Comparison of ENCODE assay signal across 12 cellular contexts in the genomic region with DNA sequence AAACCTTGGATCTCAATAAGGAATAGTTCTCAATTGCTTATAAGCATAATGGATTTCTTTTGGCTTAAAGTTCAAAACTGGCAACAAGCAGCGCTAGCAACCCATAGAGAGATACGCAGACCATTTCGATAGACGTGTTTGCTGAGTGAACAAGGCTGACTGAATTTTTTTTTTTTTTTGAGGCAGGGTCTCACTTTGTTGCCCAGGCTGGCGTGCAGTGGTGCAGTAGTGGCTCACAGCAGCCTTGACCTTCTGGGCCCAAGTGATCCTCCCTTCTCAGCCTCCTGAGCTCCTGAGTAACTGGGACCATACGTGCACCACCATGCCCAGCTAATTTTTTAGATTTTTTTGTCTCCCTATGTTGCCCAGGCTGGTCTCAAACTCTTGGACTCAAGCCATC.
"Had no signal": no experiment of that assay in that cellular context is flagged by ENCODE, and none has a peak within 500 bp of the region (broad histone marks: within the 10 kb centered on the region; RNA-seq: fewer than 3 reads in every experiment).

No MANE protein-coding gene starts in this region.

- H3K4me3 ChIP-seq: cardiac muscle cell, lung had no signal

- H3K9me3 Mint-ChIP-seq: activated naive CD4-positive, alpha-beta T cell treated with anti-CD3 and anti-CD28 coated beads for 36 hours; naive thymus-derived CD8-positive, alpha-beta T cell had no signal

- H3K27me3 ChIP-seq: cardiac muscle cell, esophagus muscularis mucosa, sigmoid colon, stomach had no signal

- H3K27me3 Mint-ChIP-seq: naive thymus-derived CD8-positive, alpha-beta T cell had no signal

- DNase-seq: activated CD4-positive, alpha-beta T cell treated with anti-CD3 and anti-CD28 coated beads, Interleukin-2, amount 50 U/mL, for 48 hours; activated CD8-positive, alpha-beta memory T cell treated with anti-CD3 and anti-CD28 coated beads, Interleukin-2, amount 50 U/mL, for 48 hours; activated naive CD4-positive, alpha-beta T cell treated with anti-CD3 and anti-CD28 coated beads for 36 hours; left cardiac atrium; naive thymus-derived CD8-positive, alpha-beta T cell; sigmoid colon; stimulated activated CD4-positive, alpha-beta T cell treated with anti-CD3 and anti-CD28 coated beads, Interleukin-2, amount 100 ng/mL, for 24 hours; stomach had no signal

- H3K36me3 ChIP-seq: cardiac muscle cell, sigmoid colon had no signal

- ATAC-seq: activated CD4-positive, CD25-positive, alpha-beta regulatory T cell treated with anti-CD3 and anti-CD28 coated beads, Interleukin-2, amount 50 U/mL, for 24 hours; left cardiac atrium; naive thymus-derived CD8-positive, alpha-beta T cell had no signal

- H3K9me3 ChIP-seq: esophagus muscularis mucosa, sigmoid colon, stomach had no signal
